In genomic region chr11:20127671-20128527, GRCh38 we compare ENCODE assay signal across 8 cellular contexts. TPM values are rescaled to one million over a fixed set of nuclear protein-coding genes. Genes with fewer than 3 reads are reported as not detected.
DNase-seq lines count a peak whose midpoint lies in the region; ATAC-seq and TF ChIP-seq lines count a peak whose summit lies in the region.

No MANE protein-coding gene starts in this region.

- H3K4me3 ChIP-seq in fibroblast of the aortic adventitia (ENCODE audit: low read depth, low read length): no peak overlapping the region
- no peak overlapping the region for H3K4me3 ChIP-seq in thyroid gland (replicated peaks in 1 of 3)

- no peaks in the 10 kb centered on the region for H3K36me3 ChIP-seq in thyroid gland

- H3K27me3 ChIP-seq in thyroid gland: no peaks in the 10 kb centered on the region

- H3K27ac ChIP-seq in thyroid gland: peak overlapping the region in 1 of 3 donors; percentile 89

- H3K4me1 ChIP-seq in thyroid gland: peaks cover 10 to 17% of the 10 kb centered on the region in 2 donors

- no peak for TF ChIP-seq POLR2A in thyroid gland (IDR thresholded peaks at IDR 0.05)

- ATAC-seq in GM19463 (IDR thresholded peaks at IDR 0.05; ENCODE audit: unreplicated experiment): peak; percentile 73
- ATAC-seq in omental fat pad (ENCODE audit: low FRiP score): no peak

- in situ Hi-C loops in KBM-7 (cut with MboI; ENCODE audit: low pct_unique_long_range_greater_than_20kb, low sequenced_read_pairs): loop anchor here (25.0 kb wide), 1 partner anchor 209 kb away; no protein-coding TSS in a partner anchor

- 68 to 69% methylated on average over 16 of the region's 16 CpGs for WGBS in thyroid gland, 2 donors

- intact Hi-C loops in thyroid gland (cut with DNase I): loop anchor here (5.0 kb wide), 1 partner anchor 219 kb away; no protein-coding TSS in a partner anchor

- DNase-seq in CD1c-positive myeloid dendritic cell (ENCODE audit: extremely low spot score) (peak; percentile 63), KBM-7 (peak; percentile 54), RPMI7951 (ENCODE audit: low read depth) (peak; percentile 49), activated T-helper 1 cell treated with Interleukin-2 at 50 U/mL for 16 hours (ENCODE audit: low read depth) (peak; percentile 58), fibroblast of the aortic adventitia (ENCODE audit: low read depth) (peak; percentile 78), omental fat pad (ENCODE audit: low spot score) (peak; percentile 78), thyroid gland (peak; percentile 78 to 86)

- H3K9me3 ChIP-seq in thyroid gland: no peaks in the 10 kb centered on the region

- TF ChIP-seq CTCF in fibroblast of the aortic adventitia (IDR thresholded peaks at IDR 0.05; ENCODE audit: insufficient read depth, low read length): peak; percentile 85
- peak in 1 of 3 donors; percentile 12 for TF ChIP-seq CTCF in omental fat pad (IDR thresholded peaks at IDR 0.05)
- TF ChIP-seq CTCF in thyroid gland (IDR thresholded peaks at IDR 0.05): peak; percentile 56 to 90 (median 78)

RNA-seq across cellular contexts. Expression of gene DBX1, which starts 32.4 kb away (rescaled TPM):
- not detected in 2 replicates for total RNA-seq in RPMI7951 (2014; rRNA removed; shearing (Covaris generic))
- total RNA-seq in fibroblast of the aortic adventitia (ENCODE audit: low replicate concordance) (not detected in 2 replicates), omental fat pad (not detected), thyroid gland (not detected)
